ENCODE assay signal across 18 cellular contexts in the genomic region with DNA sequence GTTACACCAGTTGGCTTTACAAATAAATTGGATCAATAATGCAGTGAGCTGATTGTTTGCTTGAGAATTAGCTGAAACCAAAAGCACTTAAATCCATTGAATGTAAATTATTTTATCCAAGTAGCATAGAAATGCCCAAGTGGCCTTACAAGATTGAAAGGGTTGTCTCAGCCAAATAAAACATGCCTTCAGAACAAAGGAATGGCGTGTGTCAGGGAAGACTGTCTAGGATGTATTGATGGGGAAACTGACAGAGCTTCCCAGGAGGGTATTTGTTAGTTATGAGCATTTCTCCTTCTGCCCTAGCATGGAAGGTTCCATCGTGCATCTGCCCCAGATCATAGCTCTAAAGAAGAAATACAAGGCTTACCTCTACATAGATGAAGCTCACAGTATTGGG.
DNase-seq lines count a peak whose midpoint lies in the region; TF ChIP-seq lines count a peak whose summit lies in the region.
"Had no signal": no experiment of that assay in that cellular context is flagged by ENCODE, and none has a peak within 500 bp of the region (broad histone marks: within the 10 kb centered on the region; RNA-seq: fewer than 3 reads in every experiment).

No MANE protein-coding gene starts in this region.

- no peaks in the 10 kb centered on the region for H3K9me2 ChIP-seq in neural cell (ENCODE audit: insufficient read depth, low read length)

- H3F3A ChIP-seq in neural cell (ENCODE audit: insufficient read depth, low read length, poor library complexity, severe bottlenecking): no peaks in the 10 kb centered on the region

- H2AFZ ChIP-seq in OCI-LY3 (ENCODE audit: low read depth, low read length) (no peak overlapping the region), neural cell (ENCODE audit: low read depth, low read length) (no peak overlapping the region)

- no peaks in the 10 kb centered on the region for H3K27me3 Mint-ChIP-seq in activated naive CD8-positive, alpha-beta T cell treated with anti-CD3 and anti-CD28 coated beads for 36 hours
- H3K27me3 Mint-ChIP-seq: CD4-positive, alpha-beta T cell had no signal

- H3K9ac ChIP-seq in OCI-LY3 (ENCODE audit: low read length): no peak overlapping the region
- no peak overlapping the region for H3K9ac ChIP-seq in neural cell (ENCODE audit: low read length)
- H3K9ac ChIP-seq: BLaER1 treated with 17β-estradiol and CSF1 and Interleukin-3, amounts not matched to agents 10 nM and 100 nM had no signal

- H3K4me1 Mint-ChIP-seq in activated naive CD8-positive, alpha-beta T cell treated with anti-CD3 and anti-CD28 coated beads for 36 hours: no peaks in the 10 kb centered on the region
- H3K4me1 Mint-ChIP-seq: B cell had no signal

- H3K27ac Mint-ChIP-seq in activated naive CD8-positive, alpha-beta T cell treated with anti-CD3 and anti-CD28 coated beads for 36 hours: no peak overlapping the region
- H3K27ac Mint-ChIP-seq: B cell; CD4-positive, alpha-beta T cell; CD8-positive, alpha-beta T cell had no signal

- H3K27ac ChIP-seq in OCI-LY3 (ENCODE audit: low read length) (peak overlapping the region; percentile 48), neural cell (ENCODE audit: low read length) (no peak overlapping the region)
- H3K27ac ChIP-seq: 22Rv1; A549; BLaER1 treated with 17β-estradiol and CSF1 and Interleukin-3, amounts not matched to agents 10 nM and 100 nM; C4-2B had no signal

- H4K20me1 ChIP-seq in OCI-LY3 (ENCODE audit: insufficient read depth, low read length) (no peaks in the 10 kb centered on the region), neural cell (ENCODE audit: insufficient read depth) (no peaks in the 10 kb centered on the region)
- H4K20me1 ChIP-seq: BLaER1 treated with 17β-estradiol and CSF1 and Interleukin-3, amounts not matched to agents 10 nM and 100 nM had no signal

- H3K4me3 ChIP-seq in OCI-LY3 (ENCODE audit: low read length) (no peak overlapping the region), neural cell (ENCODE audit: low read length) (no peak overlapping the region)
- H3K4me3 ChIP-seq: A549; BLaER1 treated with 17β-estradiol and CSF1 and Interleukin-3, amounts not matched to agents 10 nM and 100 nM had no signal

- H3K9me3 Mint-ChIP-seq in activated naive CD8-positive, alpha-beta T cell treated with anti-CD3 and anti-CD28 coated beads for 36 hours: no peaks in the 10 kb centered on the region
- H3K9me3 Mint-ChIP-seq: CD4-positive, alpha-beta T cell; CD8-positive, alpha-beta T cell had no signal

- H3K36me3 Mint-ChIP-seq in activated naive CD8-positive, alpha-beta T cell treated with anti-CD3 and anti-CD28 coated beads for 36 hours: no peaks in the 10 kb centered on the region
- H3K36me3 Mint-ChIP-seq: CD8-positive, alpha-beta T cell had no signal

- no peaks in the 10 kb centered on the region for H3K36me3 ChIP-seq in OCI-LY3 (replicated peaks; ENCODE audit: low read depth, low read length)
- no peaks in the 10 kb centered on the region for H3K36me3 ChIP-seq in neural cell (ENCODE audit: insufficient read depth, low read length)
- H3K36me3 ChIP-seq: BLaER1 treated with 17β-estradiol and CSF1 and Interleukin-3, amounts not matched to agents 10 nM and 100 nM had no signal

- H3K4me1 ChIP-seq in OCI-LY3 (ENCODE audit: low read length): peaks cover 61% of the 10 kb centered on the region
- H3K4me1 ChIP-seq: A549 had no signal

- peak; percentile 8 for DNase-seq in NCI-H82 (lab: John Stamatoyannopoulos, UW)
- DNase-seq in NCI-H82 treated with DMSO at 0.1 percent for 48 hours (lab: John Stamatoyannopoulos, UW; ENCODE audit: unreplicated experiment): no peak
- DNase-seq in midbrain (lab: John Stamatoyannopoulos, UW): no peak
- DNase-seq in activated naive CD8-positive, alpha-beta T cell treated with anti-CD3 and anti-CD28 coated beads for 36 hours: no peak
- DNase-seq: AML-193; Caco-2; Calu3; CD4-positive, alpha-beta T cell; CD8-positive, alpha-beta T cell; DMS79 treated with DMSO at 0.1 percent for 48 hours; GF-D8 had no signal

- no peak overlapping the region for H3K4me3 Mint-ChIP-seq in activated naive CD8-positive, alpha-beta T cell treated with anti-CD3 and anti-CD28 coated beads for 36 hours
- H3K4me3 Mint-ChIP-seq: B cell; CD4-positive, alpha-beta T cell; CD8-positive, alpha-beta T cell had no signal

- TF ChIP-seq CTCF in OCI-LY3 (IDR thresholded peaks at IDR 0.05; ENCODE audit: low read depth, low read length) (no peak), neural cell (IDR thresholded peaks at IDR 0.05; ENCODE audit: poor library complexity, severe bottlenecking) (no peak)

- H3K9me3 ChIP-seq in OCI-LY3 (ENCODE audit: insufficient read depth, low read length) (no peaks in the 10 kb centered on the region), neural cell (ENCODE audit: low read length) (no peaks in the 10 kb centered on the region)
- H3K9me3 ChIP-seq: A549; BLaER1 treated with 17β-estradiol and CSF1 and Interleukin-3, amounts not matched to agents 10 nM and 100 nM; Caco-2 had no signal

- TF ChIP-seq RAD21 in neural cell (conservative IDR thresholded peaks at IDR 0.05): no peak

- peak overlapping the region; percentile 53 for H3K4me2 ChIP-seq in OCI-LY3 (ENCODE audit: low read length)
- H3K4me2 ChIP-seq in neural cell (ENCODE audit: low read length): no peak overlapping the region
- H3K4me2 ChIP-seq: A549; BLaER1 treated with 17β-estradiol and CSF1 and Interleukin-3, amounts not matched to agents 10 nM and 100 nM had no signal

- no peaks in the 10 kb centered on the region for H3K27me3 ChIP-seq in OCI-LY3 (ENCODE audit: low read depth, low read length)
- no peaks in the 10 kb centered on the region for H3K27me3 ChIP-seq in neural cell (ENCODE audit: insufficient read depth, low read depth, low read length)
- H3K27me3 ChIP-seq: BLaER1 treated with 17β-estradiol and CSF1 and Interleukin-3, amounts not matched to agents 10 nM and 100 nM had no signal

- peak; percentile 79 for TF ChIP-seq EP300 in neural cell (conservative IDR thresholded peaks at IDR 0.05; ENCODE audit: poor library complexity, severe bottlenecking)

- H3K79me2 ChIP-seq in OCI-LY3 (ENCODE audit: low read length) (no peaks in the 10 kb centered on the region), neural cell (replicated peaks; ENCODE audit: insufficient read depth, low read length) (no peaks in the 10 kb centered on the region)

TF ChIP-seq in neural cell, 6 proteins besides CTCF, POLR2A, EP300 and RAD21:
- TF ChIP-seq POLR2AphosphoS5 (IDR thresholded peaks at IDR 0.05) (peak; percentile 60), TAF1 (IDR thresholded peaks at IDR 0.05; ENCODE audit: low read depth) (no peak)
